Comparison of ENCODE assay signal across 8 cellular contexts in the genomic region with DNA sequence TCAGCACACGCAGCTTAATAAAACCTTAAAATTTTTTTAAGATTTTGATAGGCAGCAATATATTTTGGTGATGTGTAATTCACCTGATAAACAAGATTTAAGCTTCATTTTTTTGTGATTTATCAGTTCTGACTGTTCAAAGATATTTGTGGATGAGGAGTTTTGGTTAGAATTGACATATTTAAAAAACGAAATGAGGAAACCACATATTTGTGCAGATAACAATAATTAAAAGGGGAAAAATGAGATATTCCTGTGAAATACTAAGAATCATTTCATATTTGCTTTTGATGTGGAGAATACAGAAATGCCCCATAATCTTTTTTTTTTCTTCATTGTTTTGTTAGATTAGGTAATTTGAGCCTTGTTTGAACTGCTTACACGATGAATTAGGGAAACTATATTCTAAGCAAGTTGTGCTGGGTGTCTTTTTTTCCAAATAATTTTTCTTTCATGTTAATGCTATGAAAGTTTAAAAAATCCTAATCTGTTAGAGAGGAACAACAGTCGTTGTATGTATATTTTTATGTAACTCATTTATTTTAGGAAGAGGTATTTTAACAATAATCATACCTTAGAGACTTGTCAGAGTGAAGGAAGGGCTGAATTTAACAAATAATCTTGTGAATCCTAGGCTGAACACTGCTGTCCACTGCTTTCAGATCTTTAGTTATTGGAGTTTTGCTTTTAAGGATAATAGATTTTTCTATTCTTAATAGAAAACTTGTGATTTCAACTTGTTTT. TPM values are rescaled to one million over a fixed set of nuclear protein-coding genes. Genes with fewer than 3 reads are reported as not detected.
DNase-seq lines count a peak whose midpoint lies in the region; ATAC-seq and TF ChIP-seq lines count a peak whose summit lies in the region.

No MANE protein-coding gene starts in this region.

- H3K27ac ChIP-seq in GM23248 = peak overlapping the region; percentile 85
- H3K27ac ChIP-seq in esophagus muscularis mucosa (replicated peaks in 1 of 4) = peak overlapping the region; percentile 97 to 99 (median 98)
- peak overlapping the region; percentile 87 to 98 (median 92) for H3K27ac ChIP-seq in gastrocnemius medialis

- H2AFZ ChIP-seq in GM23248 = peak overlapping the region; percentile 49; the same call in 1 of the 2 replicates

- in situ Hi-C loops in GM23248 (cut with MboI) (loop anchor here (10.0 kb wide), 1 partner anchor 254 kb away; no protein-coding TSS in a partner anchor), gastrocnemius medialis (cut with MboI; ENCODE audit: low sequenced_read_pairs in 4 of 4) (loop anchor here (5.0 to 25.0 kb wide), 7 partner anchors 96 to 1469 kb away; partner anchors contain the start of gene TFB1M (in 1 of the 4))

- peaks cover 69% of the 10 kb centered on the region for H3K79me2 ChIP-seq in GM23248 (ENCODE audit: insufficient read depth)

- H3K4me1 ChIP-seq in GM23248 (ENCODE audit: insufficient read depth) = peaks cover 36% of the 10 kb centered on the region
- H3K4me1 ChIP-seq in esophagus muscularis mucosa = peaks cover 39 to 61% (median 57%) of the 10 kb centered on the region in 4 donors
- peaks cover 43 to 54% of the 10 kb centered on the region in 2 donors for H3K4me1 ChIP-seq in gastrocnemius medialis

- peaks cover 8% of the 10 kb centered on the region; the same call in 1 of the 2 replicates for H3K36me3 ChIP-seq in GM23248 (ENCODE audit: low read depth)
- no peaks in the 10 kb centered on the region for H3K36me3 ChIP-seq in esophagus muscularis mucosa
- H3K36me3 ChIP-seq in gastrocnemius medialis = no peaks in the 10 kb centered on the region

- H3K27me3 ChIP-seq in GM23248 (replicated peaks; ENCODE audit: insufficient read depth) = no peaks in the 10 kb centered on the region
- H3K27me3 ChIP-seq in esophagus muscularis mucosa = no peaks in the 10 kb centered on the region
- H3K27me3 ChIP-seq in gastrocnemius medialis = no peaks in the 10 kb centered on the region

- H3K9me2 ChIP-seq in GM23248 (ENCODE audit: insufficient read depth) = no peaks in the 10 kb centered on the region

- H3K9ac ChIP-seq in GM23248 = peak overlapping the region; percentile 94

- no peaks in the 10 kb centered on the region for H4K20me1 ChIP-seq in GM23248 (ENCODE audit: insufficient read depth)

- no peaks in the 10 kb centered on the region for H3K9me3 ChIP-seq in GM23248 (ENCODE audit: low read depth)
- no peaks in the 10 kb centered on the region for H3K9me3 ChIP-seq in esophagus muscularis mucosa
- H3K9me3 ChIP-seq in gastrocnemius medialis = no peaks in the 10 kb centered on the region

- peaks cover 53% of the 10 kb centered on the region for H3F3A ChIP-seq in GM23248 (ENCODE audit: insufficient read depth)

- no peak for TF ChIP-seq CTCF in esophagus muscularis mucosa (IDR thresholded peaks at IDR 0.05)
- TF ChIP-seq CTCF in gastrocnemius medialis (IDR thresholded peaks at IDR 0.05 in 4 of 5, conservative IDR thresholded peaks at IDR 0.05 in 1 of 5) = no peak

- no peak for TF ChIP-seq POLR2A in esophagus muscularis mucosa (IDR thresholded peaks at IDR 0.05; ENCODE audit: low read depth)
- no peak for TF ChIP-seq POLR2A in gastrocnemius medialis (IDR thresholded peaks at IDR 0.05)

- DNase-seq in GM23248 (peak; percentile 49), RKO (ENCODE audit: low spot score) (peak; percentile 25), esophagus muscularis mucosa (ENCODE audit: extremely low spot score) (no peak), gastrocnemius medialis (no peak), retina (no peak)

- intact Hi-C loops in esophagus muscularis mucosa (cut with DNase I) (loop anchor here (10.0 kb wide), 1 partner anchor 174 kb away; no protein-coding TSS in a partner anchor), gastrocnemius medialis (cut with DNase I; ENCODE audit: low total_unique reads) (loop anchor here (5.0 kb wide), 1 partner anchor 46 kb away; no protein-coding TSS in a partner anchor)

- no peak for TF ChIP-seq EP300 in esophagus muscularis mucosa (IDR thresholded peaks at IDR 0.05)

- WGBS in GM23248 (ENCODE audit: low coverage in 1 of 2, low lambda C conversion rate in 2 of 2, missing lambda C conversion rate in 2 of 2), 2 experiments = 2 to 5% methylated on average over 4 of the region's 4 CpGs
- 7% methylated on average over 4 of the region's 4 CpGs for WGBS in esophagus muscularis mucosa

- no peak for ATAC-seq in gastrocnemius medialis
- ATAC-seq in HG03354 (IDR thresholded peaks at IDR 0.05; ENCODE audit: poor library complexity, severe bottlenecking, unreplicated experiment) = no peak
- ATAC-seq in HG02759 (IDR thresholded peaks at IDR 0.05; ENCODE audit: unreplicated experiment) = no peak
- ATAC-seq in GM18498 (IDR thresholded peaks at IDR 0.05; ENCODE audit: unreplicated experiment) = no peak

- H3K4me2 ChIP-seq in GM23248 (ENCODE audit: unreplicated experiment) = peak overlapping the region; percentile 92

- H3K4me3 ChIP-seq in GM23248 (peak overlapping the region; percentile 79), esophagus muscularis mucosa (peak overlapping the region; percentile 91 to 96 (median 94)), gastrocnemius medialis (peak overlapping the region; percentile 57 to 89 (median 81))

RNA-seq across cellular contexts. Expression of gene ARID1B, which starts 4.0 kb away (rescaled TPM):
- total RNA-seq in GM23248 (2014; rRNA removed; shearing (Covaris generic)) = 19.3 and 25.5 TPM in 2 replicates
- 19.3 and 21.2 TPM in 2 replicates for polyA plus RNA-seq in GM23248 (2016; fragmentation: Nextera tagmentation; extraction: Ambion mirVana)
- total RNA-seq in esophagus muscularis mucosa (10 to 100 TPM; 55.0 to 87.2 (median 72.7) TPM), gastrocnemius medialis (10 to 100 TPM; 54.9 to 75.3 (median 62.0) TPM)

Comparison
In these comparisons a context has a peak if more than half of its experiments do, and no peak if none do; other contexts are left out.
1. DNase-seq: peak in GM23248 (single experiment) and RKO (single experiment); none in esophagus muscularis mucosa (single experiment), gastrocnemius medialis (0 of 2) and retina (single experiment).
2. Peak in every context shown above with its lines, with median percentiles within 50 percentile points of each other: H3K27ac ChIP-seq and H3K4me3 ChIP-seq.